In the genomic region with DNA sequence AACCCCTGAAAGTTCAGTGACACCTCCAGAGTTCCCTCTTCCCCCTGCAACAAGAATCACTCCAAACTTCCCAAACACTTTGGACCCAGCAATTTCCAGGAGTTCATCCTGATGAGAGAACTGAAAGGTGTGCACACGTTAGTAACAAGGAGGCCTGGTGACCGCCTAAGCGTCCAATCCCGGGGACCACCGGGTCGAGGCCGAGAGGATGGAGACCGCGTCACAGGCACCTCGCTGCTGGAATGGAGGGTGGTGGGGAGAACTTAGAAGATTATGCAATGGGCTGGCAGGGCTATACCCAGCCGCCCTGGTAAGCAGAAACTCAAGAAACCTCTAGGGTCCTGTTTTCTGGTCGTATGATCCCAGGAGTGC, we compare ENCODE assay signal across 1 cellular context.
TF ChIP-seq lines count a peak whose summit lies in the region.

No MANE protein-coding gene starts in this region.

TF ChIP-seq in HepG2, 621 proteins besides CTCF, POLR2A, EP300 and RAD21:
- TF ChIP-seq PHF8 (CRISPR knock-in tag; IDR thresholded peaks at IDR 0.05): peak; percentile 51; the same call in 1 of the 2 replicates
- TF ChIP-seq, protein P1, sequence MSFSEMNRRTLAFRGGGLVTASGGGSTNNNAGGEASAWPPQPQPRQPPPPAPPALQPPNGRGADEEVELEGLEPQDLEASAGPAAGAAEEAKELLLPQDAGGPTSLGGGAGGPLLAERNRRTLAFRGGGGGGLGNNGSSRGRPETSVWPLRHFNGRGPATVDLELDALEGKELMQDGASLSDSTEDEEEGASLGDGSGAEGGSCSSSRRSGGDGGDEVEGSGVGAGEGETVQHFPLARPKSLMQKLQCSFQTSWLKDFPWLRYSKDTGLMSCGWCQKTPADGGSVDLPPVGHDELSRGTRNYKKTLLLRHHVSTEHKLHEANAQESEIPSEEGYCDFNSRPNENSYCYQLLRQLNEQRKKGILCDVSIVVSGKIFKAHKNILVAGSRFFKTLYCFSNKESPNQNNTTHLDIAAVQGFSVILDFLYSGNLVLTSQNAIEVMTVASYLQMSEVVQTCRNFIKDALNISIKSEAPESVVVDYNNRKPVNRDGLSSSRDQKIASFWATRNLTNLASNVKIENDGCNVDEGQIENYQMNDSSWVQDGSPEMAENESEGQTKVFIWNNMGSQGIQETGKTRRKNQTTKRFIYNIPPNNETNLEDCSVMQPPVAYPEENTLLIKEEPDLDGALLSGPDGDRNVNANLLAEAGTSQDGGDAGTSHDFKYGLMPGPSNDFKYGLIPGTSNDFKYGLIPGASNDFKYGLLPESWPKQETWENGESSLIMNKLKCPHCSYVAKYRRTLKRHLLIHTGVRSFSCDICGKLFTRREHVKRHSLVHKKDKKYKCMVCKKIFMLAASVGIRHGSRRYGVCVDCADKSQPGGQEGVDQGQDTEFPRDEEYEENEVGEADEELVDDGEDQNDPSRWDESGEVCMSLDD (CRISPR knock-in tag; IDR thresholded peaks at IDR 0.05; ENCODE audit: borderline replicate concordance): peak; percentile 75
- TF ChIP-seq ZFY (CRISPR knock-in tag; IDR thresholded peaks at IDR 0.05): peak; percentile 48; the same call in 1 of the 2 replicates
- TF ChIP-seq ZBTB7B (CRISPR knock-in tag; IDR thresholded peaks at IDR 0.05): peak; percentile 76
- TF ChIP-seq RXRB (CRISPR knock-in tag; IDR thresholded peaks at IDR 0.05; ENCODE audit: borderline replicate concordance): peak; percentile 2; the same call in 1 of the 2 replicates
- 0 out of 2 replicates have a peak, but pooled peaks have one; percentile 14 for TF ChIP-seq DMAP1 (CRISPR knock-in tag; IDR thresholded peaks at IDR 0.05)
